8 cellular contexts compared by ENCODE assay signal in the genomic region with DNA sequence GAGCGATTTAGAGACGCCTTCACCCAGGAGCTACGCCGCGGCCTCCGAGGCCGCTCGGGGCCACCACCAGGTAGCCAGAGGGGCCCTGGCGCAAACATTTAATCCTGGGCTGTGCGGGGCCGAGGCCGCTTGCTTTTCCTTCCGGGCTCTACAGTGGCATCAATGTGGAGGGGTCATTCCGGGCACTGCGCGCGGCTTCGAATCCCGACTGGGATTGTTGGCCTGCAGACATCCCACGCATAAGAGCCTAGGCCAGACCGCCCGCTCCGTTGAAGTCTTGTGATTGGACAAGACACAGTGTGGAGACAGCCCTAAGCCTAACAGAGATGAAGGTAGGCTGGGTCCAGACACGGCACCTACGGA. TPM values are rescaled to one million over a fixed set of nuclear protein-coding genes. Genes with fewer than 3 reads are reported as not detected.
DNase-seq lines count a peak whose midpoint lies in the region; ATAC-seq and TF ChIP-seq lines count a peak whose summit lies in the region.

No MANE protein-coding gene starts in this region.

- H3K27ac ChIP-seq in cardiac muscle cell (peak overlapping the region; percentile 78), trophoblast cell (ENCODE audit: low read depth, low read length) (peak overlapping the region; percentile 12)

- no peaks in the 10 kb centered on the region for H3K9me3 ChIP-seq in cardiac muscle cell (ENCODE audit: low read depth)
- H3K9me3 ChIP-seq in trophoblast cell (ENCODE audit: insufficient read depth, low read depth, low read length) = no peaks in the 10 kb centered on the region

- no peak overlapping the region for H2BK120ac ChIP-seq in trophoblast cell (ENCODE audit: insufficient read depth, low read length, poor library complexity)

- H3K4me3 ChIP-seq in cardiac muscle cell (peak overlapping the region; percentile 99), trophoblast cell (ENCODE audit: low read depth, low read length) (peak overlapping the region; percentile 99)

- H3K4me1 ChIP-seq in cardiac muscle cell (ENCODE audit: low read depth) = peaks cover 14% of the 10 kb centered on the region
- H3K4me1 ChIP-seq in trophoblast cell (ENCODE audit: control insufficient read depth in 1 of 2, insufficient read depth in 2 of 2, low read length in 2 of 2) = peaks cover 6 to 11% of the 10 kb centered on the region in 2 experiments

- peak overlapping the region; percentile 91 for H2AFZ ChIP-seq in trophoblast cell (ENCODE audit: insufficient read depth, low read length, poor library complexity)

- CTCF ChIA-PET in activated CD8-positive, alpha-beta T cell treated with anti-CD3 and anti-CD28 coated beads for 36 hours (lab: Charles Lee) = interaction anchor here (0.8 to 2.5 kb wide), 9 partner anchors 8 to 333 kb away, joined by 3 to 13 read pairs (median 6); partner anchors contain the start of gene SENP5

- TF ChIP-seq CTCF in activated CD8-positive, alpha-beta T cell treated with anti-CD3 and anti-CD28 coated beads for 36 hours (IDR thresholded peaks at IDR 0.05) = no peak
- TF ChIP-seq CTCF in cardiac muscle cell (IDR thresholded peaks at IDR 0.05; ENCODE audit: low read depth, low read length) (no peak), GM20000 (IDR thresholded peaks at IDR 0.05; ENCODE audit: extremely low read depth, missing control alignments) (no peak)

- no CpG with 5 or more reads among the region's 25 CpGs for WGBS in trophoblast cell (ENCODE audit: extremely low coverage, insufficient coverage, insufficient read length)

- peak overlapping the region; percentile 67 for H4K91ac ChIP-seq in trophoblast cell (ENCODE audit: low read depth, low read length)

- H3K4ac ChIP-seq in trophoblast cell (ENCODE audit: low read depth, low read length) = peak overlapping the region; percentile 90

- no peaks in the 10 kb centered on the region for H3K27me3 ChIP-seq in cardiac muscle cell
- H3K27me3 ChIP-seq in trophoblast cell (ENCODE audit: insufficient read depth, low read length) = no peaks in the 10 kb centered on the region

- peak overlapping the region; percentile 39 for H2AK5ac ChIP-seq in trophoblast cell (ENCODE audit: low read length)

- H3K4me1 Mint-ChIP-seq in activated CD8-positive, alpha-beta T cell treated with anti-CD3 and anti-CD28 coated beads for 36 hours (ENCODE audit: low read depth) = peaks cover 43% of the 10 kb centered on the region

- H3K9me3 Mint-ChIP-seq in activated CD8-positive, alpha-beta T cell treated with anti-CD3 and anti-CD28 coated beads for 36 hours = no peaks in the 10 kb centered on the region

- H3K36me3 ChIP-seq in cardiac muscle cell (peaks cover 7% of the 10 kb centered on the region), trophoblast cell (ENCODE audit: control insufficient read depth in 1 of 2, insufficient read depth in 2 of 2, low read length in 2 of 2) (peaks cover 5 to 8% of the 10 kb centered on the region in 2 experiments)

- H3K4me3 Mint-ChIP-seq in activated CD8-positive, alpha-beta T cell treated with anti-CD3 and anti-CD28 coated beads for 36 hours = peak overlapping the region; percentile 93

- peaks cover 10% of the 10 kb centered on the region for H3K79me1 ChIP-seq in trophoblast cell (ENCODE audit: low read length)

- peak overlapping the region; percentile 81 for H3K18ac ChIP-seq in trophoblast cell (ENCODE audit: low read length)

- H3K23ac ChIP-seq in trophoblast cell (ENCODE audit: low read length) = no peak overlapping the region

- DNase-seq in stimulated activated CD4-positive, alpha-beta T cell treated with anti-CD3 and anti-CD28 coated beads, Interleukin-2, amount 100 ng/mL, for 24 hours = peak; percentile 22 to 30
- no peak for DNase-seq in stimulated activated CD4-positive, alpha-beta T cell treated with anti-CD3 and anti-CD28 coated beads, Interleukin-15, amount 100 ng/mL, for 24 hours
- peak; percentile 28 for DNase-seq in activated CD8-positive, alpha-beta T cell treated with anti-CD3 and anti-CD28 coated beads for 36 hours
- peak; percentile 28 to 51 for DNase-seq in cardiac muscle cell (ENCODE audit: low read depth in 1 of 2, low spot score in 1 of 2)
- no peak for DNase-seq in trophoblast cell
- no peak for DNase-seq in GM20000 (ENCODE audit: low spot score)

- POLR2A ChIA-PET in activated CD8-positive, alpha-beta T cell treated with anti-CD3 and anti-CD28 coated beads for 36 hours (lab: Charles Lee) = interaction anchor here (0.5 to 3.0 kb wide), 15 partner anchors 11 to 106 kb away, joined by 3 to 14 read pairs (median 4); partner anchors contain the start of gene SENP5

- no peak overlapping the region for H2BK12ac ChIP-seq in trophoblast cell (ENCODE audit: low read length)

- H3K9ac ChIP-seq in trophoblast cell (ENCODE audit: low read length) = peak overlapping the region; percentile 92

- H4K12ac ChIP-seq in trophoblast cell (ENCODE audit: low read depth, low read length) = peak overlapping the region; percentile 86

- intact Hi-C loops in activated CD8-positive, alpha-beta T cell treated with anti-CD3 and anti-CD28 coated beads for 36 hours (cut with micrococcal nuclease) = loop anchor here (10.0 kb wide), 1 partner anchor 108 kb away; no protein-coding TSS in a partner anchor

- ATAC-seq in HG03442 (IDR thresholded peaks at IDR 0.05; ENCODE audit: unreplicated experiment) = peak; percentile 7
- peak; percentile 1 for ATAC-seq in activated CD8-positive, alpha-beta T cell treated with anti-CD3 and anti-CD28 coated beads for 36 hours
- no peak for ATAC-seq in activated CD4-positive, CD25-positive, alpha-beta regulatory T cell treated with anti-CD3 and anti-CD28 coated beads, Interleukin-2, amount 50 U/mL, for 24 hours

- peak overlapping the region; percentile 94 for H4K8ac ChIP-seq in trophoblast cell (ENCODE audit: low read depth, low read length)

- H2BK5ac ChIP-seq in trophoblast cell (ENCODE audit: low read depth, low read length, poor library complexity) = peak overlapping the region; percentile 10

- no peaks in the 10 kb centered on the region for H3K27me3 Mint-ChIP-seq in activated CD8-positive, alpha-beta T cell treated with anti-CD3 and anti-CD28 coated beads for 36 hours

- peak overlapping the region; percentile 98 for H3K27ac Mint-ChIP-seq in activated CD8-positive, alpha-beta T cell treated with anti-CD3 and anti-CD28 coated beads for 36 hours

- H3K14ac ChIP-seq in trophoblast cell (ENCODE audit: low read length) = peak overlapping the region; percentile 87

- H3K4me2 ChIP-seq in trophoblast cell (ENCODE audit: low read length) = peak overlapping the region; percentile 92

- H3K36me3 Mint-ChIP-seq in activated CD8-positive, alpha-beta T cell treated with anti-CD3 and anti-CD28 coated beads for 36 hours (ENCODE audit: low read depth) = peaks cover 38% of the 10 kb centered on the region

- H3K79me2 ChIP-seq in trophoblast cell (ENCODE audit: control insufficient read depth, insufficient read depth, low read length, poor library complexity) = peaks cover 16% of the 10 kb centered on the region

RNA-seq across cellular contexts. Expression of gene NCBP2, which starts 0.6 kb away (rescaled TPM):
- total RNA-seq in activated CD8-positive, alpha-beta T cell treated with anti-CD3 and anti-CD28 coated beads for 36 hours = 100 to 1,000 TPM; 107 to 111 TPM
- 51.8 and 52.9 TPM in 2 replicates for total RNA-seq in cardiac muscle cell
- polyA plus RNA-seq in cardiac muscle cell = 98.9 and 106 TPM in 2 replicates
- 54.5 and 56.4 TPM in 2 replicates for polyA plus RNA-seq in trophoblast cell (2013)

RNA-seq across cellular contexts. Expression of gene PIGZ, which starts 25.7 kb away (rescaled TPM):
- total RNA-seq in activated CD8-positive, alpha-beta T cell treated with anti-CD3 and anti-CD28 coated beads for 36 hours = under 1 TPM; 0.27 to 0.76 TPM
- 4.2 and 8.1 TPM in 2 replicates for total RNA-seq in cardiac muscle cell
- polyA plus RNA-seq in cardiac muscle cell = 4.1 and 6.8 TPM in 2 replicates
- 0.15 and 0.16 TPM in 2 replicates for polyA plus RNA-seq in trophoblast cell (2013)

Comparison
In these comparisons a context has a peak if more than half of its experiments do, and no peak if none do; other contexts are left out.
1. DNase-seq: peak in stimulated activated CD4-positive, alpha-beta T cell treated with anti-CD3 and anti-CD28 coated beads, Interleukin-2, amount 100 ng/mL, for 24 hours (2 of 2), activated CD8-positive, alpha-beta T cell treated with anti-CD3 and anti-CD28 coated beads for 36 hours (single experiment) and cardiac muscle cell (2 of 2); none in stimulated activated CD4-positive, alpha-beta T cell treated with anti-CD3 and anti-CD28 coated beads, Interleukin-15, amount 100 ng/mL, for 24 hours (single experiment), trophoblast cell (0 of 2) and GM20000 (single experiment).
2. ATAC-seq: peak in HG03442 (single experiment) and activated CD8-positive, alpha-beta T cell treated with anti-CD3 and anti-CD28 coated beads for 36 hours (single experiment); none in activated CD4-positive, CD25-positive, alpha-beta regulatory T cell treated with anti-CD3 and anti-CD28 coated beads, Interleukin-2, amount 50 U/mL, for 24 hours (0 of 2).